Comparison of ENCODE assay signal across 1 cellular context in the genomic region with DNA sequence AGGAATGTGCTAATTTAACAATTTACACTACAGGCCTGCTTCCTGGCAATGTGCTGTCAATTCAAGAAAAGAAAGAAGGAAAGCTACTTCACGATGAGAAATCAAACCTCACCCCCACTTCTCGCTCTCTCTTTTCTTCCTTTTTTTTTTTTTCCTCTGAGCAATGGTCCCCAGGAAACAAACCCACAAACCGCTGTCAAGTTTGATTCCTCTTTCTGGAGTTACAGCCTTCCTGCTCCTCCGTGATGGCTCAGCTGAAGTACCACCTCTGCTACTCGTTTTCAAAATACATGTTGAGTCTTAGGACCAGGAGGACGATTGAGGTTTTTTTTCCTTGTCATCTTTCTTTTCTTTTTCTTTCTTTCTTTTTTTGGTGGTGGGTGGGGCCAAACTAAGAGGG.
TF ChIP-seq lines count a peak whose summit lies in the region.

No MANE protein-coding gene starts in this region.

TF ChIP-seq in WTC11, 78 proteins besides CTCF, POLR2A, EP300 and RAD21 (continued from another document):
- TF ChIP-seq, protein P1, sequence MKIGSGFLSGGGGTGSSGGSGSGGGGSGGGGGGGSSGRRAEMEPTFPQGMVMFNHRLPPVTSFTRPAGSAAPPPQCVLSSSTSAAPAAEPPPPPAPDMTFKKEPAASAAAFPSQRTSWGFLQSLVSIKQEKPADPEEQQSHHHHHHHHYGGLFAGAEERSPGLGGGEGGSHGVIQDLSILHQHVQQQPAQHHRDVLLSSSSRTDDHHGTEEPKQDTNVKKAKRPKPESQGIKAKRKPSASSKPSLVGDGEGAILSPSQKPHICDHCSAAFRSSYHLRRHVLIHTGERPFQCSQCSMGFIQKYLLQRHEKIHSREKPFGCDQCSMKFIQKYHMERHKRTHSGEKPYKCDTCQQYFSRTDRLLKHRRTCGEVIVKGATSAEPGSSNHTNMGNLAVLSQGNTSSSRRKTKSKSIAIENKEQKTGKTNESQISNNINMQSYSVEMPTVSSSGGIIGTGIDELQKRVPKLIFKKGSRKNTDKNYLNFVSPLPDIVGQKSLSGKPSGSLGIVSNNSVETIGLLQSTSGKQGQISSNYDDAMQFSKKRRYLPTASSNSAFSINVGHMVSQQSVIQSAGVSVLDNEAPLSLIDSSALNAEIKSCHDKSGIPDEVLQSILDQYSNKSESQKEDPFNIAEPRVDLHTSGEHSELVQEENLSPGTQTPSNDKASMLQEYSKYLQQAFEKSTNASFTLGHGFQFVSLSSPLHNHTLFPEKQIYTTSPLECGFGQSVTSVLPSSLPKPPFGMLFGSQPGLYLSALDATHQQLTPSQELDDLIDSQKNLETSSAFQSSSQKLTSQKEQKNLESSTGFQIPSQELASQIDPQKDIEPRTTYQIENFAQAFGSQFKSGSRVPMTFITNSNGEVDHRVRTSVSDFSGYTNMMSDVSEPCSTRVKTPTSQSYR (CRISPR knock-in tag; IDR thresholded peaks at IDR 0.05), result no peak
- TF ChIP-seq SP1 (CRISPR knock-in tag; conservative IDR thresholded peaks at IDR 0.05) (no peak), ESRRA (CRISPR knock-in tag; IDR thresholded peaks at IDR 0.05; ENCODE audit: borderline replicate concordance) (no peak), TP53 (CRISPR knock-in tag; IDR thresholded peaks at IDR 0.05) (no peak), ZBTB21 (CRISPR knock-in tag; IDR thresholded peaks at IDR 0.05; ENCODE audit: borderline replicate concordance) (no peak), CBFB (CRISPR knock-in tag; IDR thresholded peaks at IDR 0.05; ENCODE audit: low read depth) (no peak), FOXP4 (CRISPR knock-in tag; IDR thresholded peaks at IDR 0.05) (no peak), ZNF671 (CRISPR knock-in tag; IDR thresholded peaks at IDR 0.05) (no peak), SMAD4 (CRISPR knock-in tag; IDR thresholded peaks at IDR 0.05) (no peak)
- TF ChIP-seq, protein P2, sequence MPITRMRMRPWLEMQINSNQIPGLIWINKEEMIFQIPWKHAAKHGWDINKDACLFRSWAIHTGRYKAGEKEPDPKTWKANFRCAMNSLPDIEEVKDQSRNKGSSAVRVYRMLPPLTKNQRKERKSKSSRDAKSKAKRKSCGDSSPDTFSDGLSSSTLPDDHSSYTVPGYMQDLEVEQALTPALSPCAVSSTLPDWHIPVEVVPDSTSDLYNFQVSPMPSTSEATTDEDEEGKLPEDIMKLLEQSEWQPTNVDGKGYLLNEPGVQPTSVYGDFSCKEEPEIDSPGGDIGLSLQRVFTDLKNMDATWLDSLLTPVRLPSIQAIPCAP (CRISPR knock-in tag; IDR thresholded peaks at IDR 0.05), result no peak
- TF ChIP-seq, protein P3, sequence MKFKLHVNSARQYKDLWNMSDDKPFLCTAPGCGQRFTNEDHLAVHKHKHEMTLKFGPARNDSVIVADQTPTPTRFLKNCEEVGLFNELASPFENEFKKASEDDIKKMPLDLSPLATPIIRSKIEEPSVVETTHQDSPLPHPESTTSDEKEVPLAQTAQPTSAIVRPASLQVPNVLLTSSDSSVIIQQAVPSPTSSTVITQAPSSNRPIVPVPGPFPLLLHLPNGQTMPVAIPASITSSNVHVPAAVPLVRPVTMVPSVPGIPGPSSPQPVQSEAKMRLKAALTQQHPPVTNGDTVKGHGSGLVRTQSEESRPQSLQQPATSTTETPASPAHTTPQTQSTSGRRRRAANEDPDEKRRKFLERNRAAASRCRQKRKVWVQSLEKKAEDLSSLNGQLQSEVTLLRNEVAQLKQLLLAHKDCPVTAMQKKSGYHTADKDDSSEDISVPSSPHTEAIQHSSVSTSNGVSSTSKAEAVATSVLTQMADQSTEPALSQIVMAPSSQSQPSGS (CRISPR knock-in tag; IDR thresholded peaks at IDR 0.05; ENCODE audit: borderline replicate concordance, low read depth), result no peak
TF ChIP-seq in WTC11: peak in this region for 0.
